Comparison of ENCODE assay signal across 8 cellular contexts in genomic region chr1:202967684-202968281, GRCh38. TPM values are rescaled to one million over a fixed set of nuclear protein-coding genes. Genes with fewer than 3 reads are reported as not detected.
DNase-seq lines count a peak whose midpoint lies in the region; ATAC-seq and TF ChIP-seq lines count a peak whose summit lies in the region.

No MANE protein-coding gene starts in this region.

- peaks cover 42 to 53% (median 50%) of the 10 kb centered on the region in 10 experiments for H3K4me1 ChIP-seq in BLaER1 treated with 17β-estradiol and CSF1 and Interleukin-3, amounts not matched to agents 10 nM and 100 nM
- H3K4me1 ChIP-seq in Karpas-422 (ENCODE audit: low read length) (peaks cover 33% of the 10 kb centered on the region), left ventricle myocardium inferior (peaks cover 55% of the 10 kb centered on the region)

- intact Hi-C loops in activated T-helper 1 cell treated with anti-CD3 and anti-CD28 coated beads, Interleukin-12 subunit alpha, Interleukin-12 subunit beta, Interleukin-2, Interleukin-4 antibody, amounts not matched to agents 30 ng/mL and 10 ng/mL and 1 ng/mL, durations not matched to agents 14 hours and 24 hours and 36 hours (cut with micrococcal nuclease), result loop anchor here (1.0 to 2.0 kb wide), 5 partner anchors 9 to 59 kb away; partner anchors contain the start of genes ADIPOR1, KLHL12, PPFIA4 and TMEM183A
- intact Hi-C loops in left ventricle myocardium inferior (cut with micrococcal nuclease), result no loop called here

- H3K36me3 Mint-ChIP-seq in activated T-helper 1 cell treated with anti-CD3 and anti-CD28 coated beads, Interleukin-12 subunit alpha, Interleukin-12 subunit beta, Interleukin-2, Interleukin-4 antibody, amounts not matched to agents 30 ng/mL and 10 ng/mL and 1 ng/mL, durations not matched to agents 14 hours and 24 hours and 36 hours (ENCODE audit: low read depth), result peaks cover 10% of the 10 kb centered on the region

- H4K20me1 ChIP-seq in BLaER1 treated with 17β-estradiol and CSF1 and Interleukin-3, amounts not matched to agents 10 nM and 100 nM, result peaks cover 0 to 7% (median 0%) of the 10 kb centered on the region in 11 experiments; a peak in 4 of 22 replicates
- H4K20me1 ChIP-seq in Karpas-422 (ENCODE audit: insufficient read depth, low read depth, low read length), result no peaks in the 10 kb centered on the region

- H2AFZ ChIP-seq in Karpas-422 (ENCODE audit: low read length), result peak overlapping the region; percentile 92

- H3K27ac ChIP-seq in BLaER1 treated with 17β-estradiol and CSF1 and Interleukin-3, amounts not matched to agents 10 nM and 100 nM, result peak overlapping the region; percentile 74 to 98 (median 90)
- H3K27ac ChIP-seq in Karpas-422 (ENCODE audit: low read length) (peak overlapping the region; percentile 41), left ventricle myocardium inferior (replicated peaks) (peak overlapping the region; percentile 97)

- peaks cover 13% of the 10 kb centered on the region for H3K79me2 ChIP-seq in Karpas-422 (ENCODE audit: low read length)

- H3K27me3 Mint-ChIP-seq in activated T-helper 1 cell treated with anti-CD3 and anti-CD28 coated beads, Interleukin-12 subunit alpha, Interleukin-12 subunit beta, Interleukin-2, Interleukin-4 antibody, amounts not matched to agents 30 ng/mL and 10 ng/mL and 1 ng/mL, durations not matched to agents 14 hours and 24 hours and 36 hours (ENCODE audit: insufficient read depth), result peaks cover 6% of the 10 kb centered on the region

- H3K36me3 ChIP-seq in BLaER1 treated with 17β-estradiol and CSF1 and Interleukin-3, amounts not matched to agents 10 nM and 100 nM, result peaks cover 12 to 30% (median 26%) of the 10 kb centered on the region in 11 experiments
- H3K36me3 ChIP-seq in Karpas-422 (ENCODE audit: insufficient read depth, low read length), result no peaks in the 10 kb centered on the region
- peaks cover 18% of the 10 kb centered on the region for H3K36me3 ChIP-seq in left ventricle myocardium inferior

- peaks cover 0 to 7% (median 0%) of the 10 kb centered on the region in 11 experiments; a peak in 3 of 22 replicates for H3K9me3 ChIP-seq in BLaER1 treated with 17β-estradiol and CSF1 and Interleukin-3, amounts not matched to agents 10 nM and 100 nM (replicated peaks in 1 of 11)
- H3K9me3 ChIP-seq in Karpas-422 (ENCODE audit: low read length) (no peaks in the 10 kb centered on the region), left ventricle myocardium inferior (replicated peaks) (no peaks in the 10 kb centered on the region)

- ATAC-seq in HG02623 (IDR thresholded peaks at IDR 0.05; ENCODE audit: unreplicated experiment), result no peak

- peak overlapping the region; percentile 67 to 99 (median 90) for H3K4me3 ChIP-seq in BLaER1 treated with 17β-estradiol and CSF1 and Interleukin-3, amounts not matched to agents 10 nM and 100 nM
- peak overlapping the region; percentile 68 for H3K4me3 ChIP-seq in Karpas-422 (ENCODE audit: low read length)
- H3K4me3 ChIP-seq in left ventricle myocardium inferior, result peak overlapping the region; percentile 99

- H3K27ac Mint-ChIP-seq in activated T-helper 1 cell treated with anti-CD3 and anti-CD28 coated beads, Interleukin-12 subunit alpha, Interleukin-12 subunit beta, Interleukin-2, Interleukin-4 antibody, amounts not matched to agents 30 ng/mL and 10 ng/mL and 1 ng/mL, durations not matched to agents 14 hours and 24 hours and 36 hours, result peak overlapping the region; percentile 85

- H3K4me2 ChIP-seq in BLaER1 treated with 17β-estradiol and CSF1 and Interleukin-3, amounts not matched to agents 10 nM and 100 nM, result peak overlapping the region; percentile 86 to 100 (median 99)
- peak overlapping the region; percentile 71 for H3K4me2 ChIP-seq in Karpas-422 (ENCODE audit: low read depth, low read length, poor library complexity, severe bottlenecking)

- H3K9ac ChIP-seq in BLaER1 treated with 17β-estradiol and CSF1 and Interleukin-3, amounts not matched to agents 10 nM and 100 nM, result peak overlapping the region; percentile 78 to 92 (median 86)
- H3K9ac ChIP-seq in Karpas-422 (ENCODE audit: low read length), result peak overlapping the region; percentile 68

- no peaks in the 10 kb centered on the region for H3K9me3 Mint-ChIP-seq in activated T-helper 1 cell treated with anti-CD3 and anti-CD28 coated beads, Interleukin-12 subunit alpha, Interleukin-12 subunit beta, Interleukin-2, Interleukin-4 antibody, amounts not matched to agents 30 ng/mL and 10 ng/mL and 1 ng/mL, durations not matched to agents 14 hours and 24 hours and 36 hours

- peaks cover 35% of the 10 kb centered on the region for H3K4me1 Mint-ChIP-seq in activated T-helper 1 cell treated with anti-CD3 and anti-CD28 coated beads, Interleukin-12 subunit alpha, Interleukin-12 subunit beta, Interleukin-2, Interleukin-4 antibody, amounts not matched to agents 30 ng/mL and 10 ng/mL and 1 ng/mL, durations not matched to agents 14 hours and 24 hours and 36 hours (ENCODE audit: low read depth)

- no peaks in the 10 kb centered on the region for H3K27me3 ChIP-seq in BLaER1 treated with 17β-estradiol and CSF1 and Interleukin-3, amounts not matched to agents 10 nM and 100 nM
- H3K27me3 ChIP-seq in Karpas-422 (ENCODE audit: low read length) (no peaks in the 10 kb centered on the region), left ventricle myocardium inferior (ENCODE audit: low read depth) (no peaks in the 10 kb centered on the region)

- no peaks in the 10 kb centered on the region for H3K9me2 ChIP-seq in Karpas-422 (replicated peaks; ENCODE audit: insufficient read depth, low read length)

- peak overlapping the region; percentile 91 for H3K4me3 Mint-ChIP-seq in activated T-helper 1 cell treated with anti-CD3 and anti-CD28 coated beads, Interleukin-12 subunit alpha, Interleukin-12 subunit beta, Interleukin-2, Interleukin-4 antibody, amounts not matched to agents 30 ng/mL and 10 ng/mL and 1 ng/mL, durations not matched to agents 14 hours and 24 hours and 36 hours

- peak; percentile 26 for DNase-seq in GM19238 (ENCODE audit: insufficient read length, low spot score)
- peak; percentile 43 for DNase-seq in Karpas-422
- DNase-seq in activated T-helper 1 cell treated with anti-CD3 and anti-CD28 coated beads, Interleukin-12 subunit alpha, Interleukin-12 subunit beta, Interleukin-2, Interleukin-4 antibody, amounts not matched to agents 30 ng/mL and 10 ng/mL and 1 ng/mL, durations not matched to agents 14 hours and 24 hours and 36 hours (ENCODE audit: low spot score), result peak; percentile 12
- no peak for DNase-seq in left ventricle myocardium inferior
- peak; percentile 57 for DNase-seq in renal cortical epithelial cell (ENCODE audit: low read depth)
- DNase-seq in iPS-NIHi11 (ENCODE audit: low spot score), result no peak

- TF ChIP-seq CTCF in left ventricle myocardium inferior (IDR thresholded peaks at IDR 0.05; ENCODE audit: borderline replicate concordance), result no peak

RNA-seq across cellular contexts. Expression of gene CYB5R1, which starts 0.7 kb away (rescaled TPM):
- total RNA-seq in Karpas-422 (2014; rRNA removed; shearing (Covaris generic); ENCODE audit: low replicate concordance), result 27.1 and 28.2 TPM in 2 replicates
- total RNA-seq in activated T-helper 1 cell treated with anti-CD3 and anti-CD28 coated beads, Interleukin-12 subunit alpha, Interleukin-12 subunit beta, Interleukin-2, Interleukin-4 antibody, amounts not matched to agents 30 ng/mL and 10 ng/mL and 1 ng/mL, durations not matched to agents 14 hours and 24 hours and 36 hours, result 21.5 and 21.7 TPM in 2 replicates
- 174 TPM for total RNA-seq in left ventricle myocardium inferior
- 35.4 and 47.2 TPM in 2 replicates for total RNA-seq in renal cortical epithelial cell

RNA-seq across cellular contexts. Expression of gene ADIPOR1, which starts 9.7 kb away (rescaled TPM):
- 88.2 and 123 TPM in 2 replicates for total RNA-seq in Karpas-422 (2014; rRNA removed; shearing (Covaris generic); ENCODE audit: low replicate concordance)
- 88.7 and 93.3 TPM in 2 replicates for total RNA-seq in activated T-helper 1 cell treated with anti-CD3 and anti-CD28 coated beads, Interleukin-12 subunit alpha, Interleukin-12 subunit beta, Interleukin-2, Interleukin-4 antibody, amounts not matched to agents 30 ng/mL and 10 ng/mL and 1 ng/mL, durations not matched to agents 14 hours and 24 hours and 36 hours
- total RNA-seq in left ventricle myocardium inferior (87.0 TPM), renal cortical epithelial cell (97.1 and 107 TPM in 2 replicates)

RNA-seq across cellular contexts. Expression of gene TMEM183A, which starts 39.4 kb away (rescaled TPM):
- 65.3 and 81.0 TPM in 2 replicates for total RNA-seq in Karpas-422 (2014; rRNA removed; shearing (Covaris generic); ENCODE audit: low replicate concordance)
- 69.9 and 83.6 TPM in 2 replicates for total RNA-seq in activated T-helper 1 cell treated with anti-CD3 and anti-CD28 coated beads, Interleukin-12 subunit alpha, Interleukin-12 subunit beta, Interleukin-2, Interleukin-4 antibody, amounts not matched to agents 30 ng/mL and 10 ng/mL and 1 ng/mL, durations not matched to agents 14 hours and 24 hours and 36 hours
- total RNA-seq in left ventricle myocardium inferior (21.8 TPM), renal cortical epithelial cell (77.8 and 136 TPM in 2 replicates)

RNA-seq across cellular contexts. Expression of gene KLHL12, which starts 40.7 kb away (rescaled TPM):
- total RNA-seq in Karpas-422 (2014; rRNA removed; shearing (Covaris generic); ENCODE audit: low replicate concordance), result 52.4 and 55.8 TPM in 2 replicates
- total RNA-seq in activated T-helper 1 cell treated with anti-CD3 and anti-CD28 coated beads, Interleukin-12 subunit alpha, Interleukin-12 subunit beta, Interleukin-2, Interleukin-4 antibody, amounts not matched to agents 30 ng/mL and 10 ng/mL and 1 ng/mL, durations not matched to agents 14 hours and 24 hours and 36 hours, result 24.9 and 25.5 TPM in 2 replicates
- total RNA-seq in left ventricle myocardium inferior (22.7 TPM), renal cortical epithelial cell (31.8 and 40.6 TPM in 2 replicates)

RNA-seq across cellular contexts. Expression of gene PPFIA4, which starts 58.5 kb away (rescaled TPM):
- 0.04 TPM in 1 of 2 replicates, not detected in the other for total RNA-seq in Karpas-422 (2014; rRNA removed; shearing (Covaris generic); ENCODE audit: low replicate concordance)
- 11.5 and 14.9 TPM in 2 replicates for total RNA-seq in activated T-helper 1 cell treated with anti-CD3 and anti-CD28 coated beads, Interleukin-12 subunit alpha, Interleukin-12 subunit beta, Interleukin-2, Interleukin-4 antibody, amounts not matched to agents 30 ng/mL and 10 ng/mL and 1 ng/mL, durations not matched to agents 14 hours and 24 hours and 36 hours
- total RNA-seq in left ventricle myocardium inferior (24.8 TPM), renal cortical epithelial cell (1.6 and 12.4 TPM in 2 replicates)

Comparison
In these comparisons a context has a peak if more than half of its experiments do, and no peak if none do; other contexts are left out.
1. H3K27ac ChIP-seq: peak in every context shown above with its lines; median percentile 97 in left ventricle myocardium inferior; 90 in BLaER1 treated with 17β-estradiol and CSF1 and Interleukin-3, amounts not matched to agents 10 nM and 100 nM; 41 in Karpas-422.
2. DNase-seq: peak in GM19238 (single experiment), Karpas-422 (single experiment), activated T-helper 1 cell treated with anti-CD3 and anti-CD28 coated beads, Interleukin-12 subunit alpha, Interleukin-12 subunit beta, Interleukin-2, Interleukin-4 antibody, amounts not matched to agents 30 ng/mL and 10 ng/mL and 1 ng/mL, durations not matched to agents 14 hours and 24 hours and 36 hours (single experiment) and renal cortical epithelial cell (single experiment); none in left ventricle myocardium inferior (single experiment) and iPS-NIHi11 (single experiment).
3. Peak in every context shown above with its lines, with median percentiles within 50 percentile points of each other: H3K4me3 ChIP-seq.